17 cellular contexts compared by ENCODE assay signal in genomic region chr6:169623975-169624374, GRCh38.
A peak's percentile ranks its signal among the peaks of the same experiment; 100 is the strongest.
DNase-seq lines count a peak whose midpoint lies in the region; ATAC-seq, FAIRE-seq and TF ChIP-seq lines count a peak whose summit lies in the region.
"Had no signal": no experiment of that assay in that cellular context is flagged by ENCODE, and none has a peak within 500 bp of the region (broad histone marks: within the 10 kb centered on the region; RNA-seq: fewer than 3 reads in every experiment).

No MANE protein-coding gene starts in this region.

- peaks cover 3% of the 10 kb centered on the region for H3K79me1 ChIP-seq in trophoblast cell (ENCODE audit: low read length)

- H3K27ac Mint-ChIP-seq in endothelial cell (ENCODE audit: unreplicated experiment), result no peak overlapping the region
- H3K27ac Mint-ChIP-seq: B cell; CD4-positive, alpha-beta T cell had no signal

- H3K27me3 Mint-ChIP-seq in endothelial cell (ENCODE audit: unreplicated experiment), result peaks cover 6% of the 10 kb centered on the region
- H3K27me3 Mint-ChIP-seq: B cell; CD4-positive, alpha-beta T cell had no signal

- no peak overlapping the region for H2BK120ac ChIP-seq in trophoblast cell (ENCODE audit: insufficient read depth, low read length, poor library complexity)

- FAIRE-seq in urothelium cell line (lab: Jason Lieb, UNC), result peak; percentile 59
- FAIRE-seq: A204.1, GM18507, K562 had no signal

- no peak overlapping the region for H2BK12ac ChIP-seq in trophoblast cell (ENCODE audit: low read length)

- CTCF ChIA-PET in HEK293 (lab: Yijun Ruan, JAX), result interaction anchor here (0.7 kb wide), 1 partner anchor 667 kb away, joined by 3 read pairs; no protein-coding TSS in a partner anchor

- no peak for DNase-seq in endothelial cell (ENCODE audit: low spot score)
- DNase-seq in trophoblast cell, result no peak
- DNase-seq in urothelium cell line (ENCODE audit: low spot score), result no peak
- DNase-seq in ascending aorta (ENCODE audit: low spot score in 2 of 2), result no peak
- DNase-seq: C1 segment of cervical spinal cord; Calu3; CD4-positive, alpha-beta T cell; DMS 273 treated with DMSO at 0.1 percent for 48 hours had no signal

- peaks cover 20% of the 10 kb centered on the region for H3K36me3 Mint-ChIP-seq in endothelial cell (ENCODE audit: low read depth, unreplicated experiment)

- POLR2A ChIA-PET in HEK293 (lab: Yijun Ruan, JAX), result no interaction called here

- no peaks in the 10 kb centered on the region for H3K79me2 ChIP-seq in trophoblast cell (ENCODE audit: control insufficient read depth, insufficient read depth, low read length, poor library complexity)

- H2AFZ ChIP-seq in trophoblast cell (ENCODE audit: insufficient read depth, low read length, poor library complexity), result no peak overlapping the region
- H2AFZ ChIP-seq: GM23338 had no signal

- no peak overlapping the region for H3K27ac ChIP-seq in HEK293 (ENCODE audit: extremely low read depth, low read depth, low read length)
- H3K27ac ChIP-seq in trophoblast cell (ENCODE audit: low read depth, low read length), result no peak overlapping the region
- H3K27ac ChIP-seq in ascending aorta, result no peak overlapping the region

- no peaks in the 10 kb centered on the region for H3K9me3 Mint-ChIP-seq in endothelial cell (ENCODE audit: unreplicated experiment)
- H3K9me3 Mint-ChIP-seq: CD4-positive, alpha-beta T cell; GM23338 had no signal

- H3K4me2 ChIP-seq in trophoblast cell (ENCODE audit: low read length), result no peak overlapping the region
- H3K4me2 ChIP-seq: GM23338 had no signal

- H3K4ac ChIP-seq in trophoblast cell (ENCODE audit: low read depth, low read length), result no peak overlapping the region

- H3K9me3 ChIP-seq in HEK293 (ENCODE audit: control insufficient read depth, insufficient read depth, low read depth, low read length) (no peaks in the 10 kb centered on the region), trophoblast cell (ENCODE audit: insufficient read depth, low read depth, low read length) (peaks cover 12% of the 10 kb centered on the region), ascending aorta (no peaks in the 10 kb centered on the region)
- H3K9me3 ChIP-seq: HAP-1 had no signal

- no peak overlapping the region for H2BK5ac ChIP-seq in trophoblast cell (ENCODE audit: low read depth, low read length, poor library complexity)

- no CpG with 5 or more reads among the region's 22 CpGs for WGBS in trophoblast cell (ENCODE audit: extremely low coverage, insufficient coverage, insufficient read length)

- peaks cover 19% of the 10 kb centered on the region for H3K4me1 Mint-ChIP-seq in endothelial cell (ENCODE audit: unreplicated experiment)

- no peak overlapping the region for H3K9ac ChIP-seq in trophoblast cell (ENCODE audit: low read length)

- TF ChIP-seq CTCF in HEK293 (tag by site-specific recombination; IDR thresholded peaks at IDR 0.05), result no peak
- TF ChIP-seq CTCF in endothelial cell (IDR thresholded peaks at IDR 0.05; ENCODE audit: unreplicated experiment), result no peak
- TF ChIP-seq CTCF in ascending aorta (IDR thresholded peaks at IDR 0.05), result no peak

- no peak overlapping the region for H3K18ac ChIP-seq in trophoblast cell (ENCODE audit: low read length)

- H3K4me3 ChIP-seq in HEK293 (ENCODE audit: low read depth, low read length), result no peak overlapping the region
- peak overlapping the region; percentile 38 for H3K4me3 ChIP-seq in trophoblast cell (ENCODE audit: low read depth, low read length)
- no peak overlapping the region for H3K4me3 ChIP-seq in ascending aorta
- H3K4me3 ChIP-seq: GM23338, HAP-1, K562 had no signal

- intact Hi-C loops in ascending aorta (cut with DNase I), result no loop called here

- H4K8ac ChIP-seq in trophoblast cell (ENCODE audit: low read depth, low read length), result no peak overlapping the region

- H2AK5ac ChIP-seq in trophoblast cell (ENCODE audit: low read length), result no peak overlapping the region

- ATAC-seq in GM18498 (IDR thresholded peaks at IDR 0.05; ENCODE audit: unreplicated experiment) (no peak), GM21447 (IDR thresholded peaks at IDR 0.05; ENCODE audit: unreplicated experiment) (no peak)
- ATAC-seq: GM23338, K562 had no signal

- H3K36me3 ChIP-seq in HEK293 (ENCODE audit: control insufficient read depth in 2 of 2, insufficient read depth in 1 of 2, low read length in 2 of 2) (peaks cover 0 to 41% of the 10 kb centered on the region in 2 experiments; a peak in 1 of 3 replicates), trophoblast cell (ENCODE audit: control insufficient read depth in 1 of 2, insufficient read depth in 2 of 2, low read length in 2 of 2) (peaks cover 27 to 28% of the 10 kb centered on the region in 2 experiments), ascending aorta (peaks cover 5 to 25% of the 10 kb centered on the region in 2 donors)
- H3K36me3 ChIP-seq: HAP-1 had no signal

- peak overlapping the region; percentile 42 for H3K4me3 Mint-ChIP-seq in endothelial cell (ENCODE audit: unreplicated experiment)
- H3K4me3 Mint-ChIP-seq: B cell; CD4-positive, alpha-beta T cell; GM23338 had no signal

- H3K23ac ChIP-seq in trophoblast cell (ENCODE audit: low read length), result no peak overlapping the region

- H3K4me1 ChIP-seq in HEK293 (ENCODE audit: control insufficient read depth, insufficient read depth, low read length) (no peaks in the 10 kb centered on the region), trophoblast cell (ENCODE audit: control insufficient read depth in 1 of 2, insufficient read depth in 2 of 2, low read length in 2 of 2) (peaks cover 8 to 17% of the 10 kb centered on the region in 2 experiments), ascending aorta (peaks cover 0 to 2% of the 10 kb centered on the region in 2 donors)

- no peak overlapping the region for H4K91ac ChIP-seq in trophoblast cell (ENCODE audit: low read depth, low read length)

- H3K27me3 ChIP-seq in trophoblast cell (ENCODE audit: insufficient read depth, low read length), result no peaks in the 10 kb centered on the region
- no peaks in the 10 kb centered on the region for H3K27me3 ChIP-seq in ascending aorta

- no peak overlapping the region for H4K12ac ChIP-seq in trophoblast cell (ENCODE audit: low read depth, low read length)

- no peak overlapping the region for H3K14ac ChIP-seq in trophoblast cell (ENCODE audit: low read length)

TF ChIP-seq in HEK293, 187 proteins besides CTCF, POLR2A, EP300 and RAD21:
- TF ChIP-seq SCRT1 (tag by site-specific recombination; IDR thresholded peaks at IDR 0.05; ENCODE audit: borderline replicate concordance), result peak; percentile 94
- TF ChIP-seq ZBTB17 (tag by site-specific recombination; IDR thresholded peaks at IDR 0.05), result no peak
- TF ChIP-seq BCL11B (tag by site-specific recombination; IDR thresholded peaks at IDR 0.05; ENCODE audit: low read depth), result no peak
- TF ChIP-seq ZEB2 (tag by site-specific recombination; IDR thresholded peaks at IDR 0.05), result peak; percentile 83; the same call in 1 of the 2 replicates
- 0 out of 2 replicates have a peak, but pooled peaks have one; percentile 25 for TF ChIP-seq GLIS2 (tag by site-specific recombination; IDR thresholded peaks at IDR 0.05)
